Comparison of ENCODE assay signal across 16 cellular contexts in genomic region chr17:35011671-35012216, GRCh38. TPM values are rescaled to one million over a fixed set of nuclear protein-coding genes. Genes with fewer than 3 reads are reported as not detected.
A peak's percentile ranks its signal among the peaks of the same experiment; 100 is the strongest.
DNase-seq lines count a peak whose midpoint lies in the region; ATAC-seq and TF ChIP-seq lines count a peak whose summit lies in the region.
"Had no signal": no experiment of that assay in that cellular context is flagged by ENCODE, and none has a peak within 500 bp of the region (broad histone marks: within the 10 kb centered on the region; RNA-seq: fewer than 3 reads in every experiment).

No MANE protein-coding gene starts in this region.

- DNase-seq in DMS 273 (lab: John Stamatoyannopoulos, UW; ENCODE audit: unreplicated experiment) (peak; percentile 91), H9 (no peak), SJCRH30 (peak; percentile 24 to 62), memory B cell (ENCODE audit: low spot score in 2 of 2) (no peak), HK-2 (ENCODE audit: unreplicated experiment) (no peak), DMS79 treated with DMSO at 0.1 percent for 48 hours (lab: John Stamatoyannopoulos, UW) (no peak)
- no peak for DNase-seq in stimulated activated naive CD4-positive, alpha-beta T cell treated with Interleukin-2 at 50 U/mL for 16 hours (lab: John Stamatoyannopoulos, UW)
- DNase-seq: activated CD4-positive, CD25-positive, alpha-beta regulatory T cell treated with anti-CD3 and anti-CD28 coated beads, Interleukin-2, amount 50 U/mL, for 72 hours; activated T-cell treated with anti-CD3 and anti-CD28 coated beads, Interleukin-2, amount 50 U/mL, for 1 hour; amniotic stem cell; C1 segment of cervical spinal cord; GDM1; kidney glomerular epithelial cell; T-helper 1 cell; trophoblast cell had no signal

- ATAC-seq in memory B cell (ENCODE audit: low read depth), result no peak

- no peak overlapping the region for H4K91ac ChIP-seq in H9 (ENCODE audit: insufficient read length, low read depth, low read length)

- H3K36me3 Mint-ChIP-seq in H9 (ENCODE audit: insufficient read depth in 1 of 3, low read depth in 3 of 3) (peaks cover 17 to 27% (median 25%) of the 10 kb centered on the region in 3 experiments; a peak in 6 of 7 replicates), memory B cell (peaks cover 24% of the 10 kb centered on the region)

- H3K9me3 Mint-ChIP-seq in H9, result no peaks in the 10 kb centered on the region
- H3K9me3 Mint-ChIP-seq in memory B cell, result no peaks in the 10 kb centered on the region

- H3K9ac ChIP-seq in H9 (ENCODE audit: extremely low read depth, insufficient read length, low read length), result no peak overlapping the region

- no peak overlapping the region for H2AK5ac ChIP-seq in H9 (ENCODE audit: insufficient read length, low read length)

- no peak overlapping the region for H3K56ac ChIP-seq in H9 (ENCODE audit: insufficient read length, low read depth, low read length)

- H3T11ph ChIP-seq in H9 (ENCODE audit: low read length), result no peak overlapping the region

- no peak for TF ChIP-seq CTCF in H9 (conservative IDR thresholded peaks at IDR 0.05)

- H3K79me1 ChIP-seq in H9 (ENCODE audit: insufficient read depth, low read depth, low read length, poor library complexity, severe bottlenecking), result no peaks in the 10 kb centered on the region

- no peak overlapping the region for H4K5ac ChIP-seq in H9 (ENCODE audit: insufficient read length, low read depth, low read length)

- H2BK12ac ChIP-seq in H9 (ENCODE audit: insufficient read length, low read depth, low read length), result no peak overlapping the region

- H2AFZ ChIP-seq in H9 (ENCODE audit: low read length), result no peak overlapping the region

- H2BK15ac ChIP-seq in H9 (ENCODE audit: low read depth, low read length), result no peak overlapping the region

- no peak overlapping the region for H3K18ac ChIP-seq in H9 (ENCODE audit: insufficient read length, low read depth, low read length)

- no peaks in the 10 kb centered on the region for H3K27me3 Mint-ChIP-seq in H9 (ENCODE audit: low read depth)
- no peaks in the 10 kb centered on the region for H3K27me3 Mint-ChIP-seq in memory B cell

- WGBS in H9 (ENCODE audit: extremely low coverage, insufficient read length, low lambda C conversion rate), result no CpG with 5 or more reads among the region's 5 CpGs

- H3K4ac ChIP-seq in H9 (ENCODE audit: low read depth, low read length), result no peak overlapping the region

- H3K4me3 ChIP-seq in SJCRH30, result no peak overlapping the region

- H3K4me2 ChIP-seq in H9 (ENCODE audit: insufficient read depth, insufficient read length, low read length), result no peak overlapping the region

- H3K9me3 ChIP-seq in H9 (ENCODE audit: control insufficient read depth, low read depth, low read length) (no peaks in the 10 kb centered on the region), SJCRH30 (replicated peaks) (no peaks in the 10 kb centered on the region)

- no peaks in the 10 kb centered on the region for H3K79me2 ChIP-seq in H9 (ENCODE audit: insufficient read depth, low read length)

- H3K4me1 ChIP-seq in H9 (ENCODE audit: insufficient read depth, low read length) (peaks cover 5% of the 10 kb centered on the region; the same call in 1 of the 2 replicates), SJCRH30 (0 out of 2 replicates have a peak, but pooled peaks cover 5% of the 10 kb centered on the region)

- no peaks in the 10 kb centered on the region for H3K23me2 ChIP-seq in H9 (ENCODE audit: insufficient read length, low read depth, low read length, poor library complexity, severe bottlenecking)

- H2BK20ac ChIP-seq in H9 (ENCODE audit: low read depth, low read length, poor library complexity, severe bottlenecking), result no peak overlapping the region

- H3K4me1 Mint-ChIP-seq in H9 (peaks cover 16 to 21% of the 10 kb centered on the region in 2 experiments), memory B cell (no peaks in the 10 kb centered on the region)

- H3K14ac ChIP-seq in H9 (ENCODE audit: insufficient read depth, low read length), result no peak overlapping the region

- no peak overlapping the region for H4K8ac ChIP-seq in H9 (replicated peaks; ENCODE audit: insufficient read length, low read depth, low read length)

- no peak overlapping the region for H3K23ac ChIP-seq in H9 (ENCODE audit: insufficient read length, low read depth, low read length)

- H2BK5ac ChIP-seq in H9 (ENCODE audit: insufficient read length, low read length), result no peak overlapping the region

- peak overlapping the region; percentile 0 to 66 (median 66); a peak in 4 of 7 replicates for H3K27ac Mint-ChIP-seq in H9
- H3K27ac Mint-ChIP-seq in memory B cell, result peak overlapping the region; percentile 20

- H3K36me3 ChIP-seq in SJCRH30, result peaks cover 9% of the 10 kb centered on the region

- no peak overlapping the region for H2BK120ac ChIP-seq in H9 (ENCODE audit: low read depth, low read length, poor library complexity, severe bottlenecking)

- H3K27me3 ChIP-seq in H9 (ENCODE audit: insufficient read depth, low read length), result no peaks in the 10 kb centered on the region
- H3K27me3 ChIP-seq in SJCRH30, result no peaks in the 10 kb centered on the region

- no peaks in the 10 kb centered on the region for H4K20me1 ChIP-seq in H9 (ENCODE audit: control insufficient read depth, insufficient read depth, insufficient read length)

- H3K4me3 Mint-ChIP-seq in H9, result no peak overlapping the region
- no peak overlapping the region for H3K4me3 Mint-ChIP-seq in memory B cell

- H3K27ac ChIP-seq in H9 (ENCODE audit: insufficient read length, low read depth, low read length), result no peak overlapping the region
- no peak overlapping the region for H3K27ac ChIP-seq in SJCRH30
- H3K27ac ChIP-seq: epithelial cell of prostate had no signal

RNA-seq across cellular contexts. Expression of gene LIG3, which starts 31.4 kb away (rescaled TPM):
- 96.0 and 97.2 TPM in 2 replicates for total RNA-seq in H9 (2021)
- 81.6 and 90.6 TPM in 2 replicates for total RNA-seq in SJCRH30 (2014; rRNA removed; shearing (Covaris generic))

RNA-seq across cellular contexts. Expression of gene ZNF830, which starts 50.4 kb away (rescaled TPM):
- total RNA-seq in H9 (2021), result 18.9 and 19.2 TPM in 2 replicates
- 22.4 and 25.4 TPM in 2 replicates for total RNA-seq in SJCRH30 (2014; rRNA removed; shearing (Covaris generic))

RNA-seq across cellular contexts. Expression of gene CCT6B, which starts 50.5 kb away (rescaled TPM):
- 1.4 and 1.7 TPM in 2 replicates for total RNA-seq in H9 (2021)
- 0.46 and 0.79 TPM in 2 replicates for total RNA-seq in SJCRH30 (2014; rRNA removed; shearing (Covaris generic))

RNA-seq across cellular contexts. Expression of gene RFFL, which starts 51.8 kb away (rescaled TPM):
- total RNA-seq in H9 (2021), result 21.1 and 21.4 TPM in 2 replicates
- 10.9 and 13.7 TPM in 2 replicates for total RNA-seq in SJCRH30 (2014; rRNA removed; shearing (Covaris generic))

Comparison
In these comparisons a context has a peak if more than half of its experiments do, and no peak if none do; other contexts are left out.
1. DNase-seq: peak in DMS 273 (single experiment) and SJCRH30 (2 of 2); none in H9 (single experiment), memory B cell (0 of 2), stimulated activated naive CD4-positive, alpha-beta T cell treated with Interleukin-2 at 50 U/mL for 16 hours (single experiment), HK-2 (single experiment) and DMS79 treated with DMSO at 0.1 percent for 48 hours (single experiment).